Comparison of ENCODE assay signal across 8 cellular contexts in genomic region chr22:20268289-20268349, GRCh38. TPM values are rescaled to one million over a fixed set of nuclear protein-coding genes. Genes with fewer than 3 reads are reported as not detected.
DNase-seq lines count a peak whose midpoint lies in the region; ATAC-seq and TF ChIP-seq lines count a peak whose summit lies in the region.

Gene RTN4R (minus strand): TSS chr22:20268318. CDS start chr22:20268092, 226 bp downstream.

- H4K20me1 ChIP-seq in OCI-LY1 (ENCODE audit: insufficient read depth, low read length) (no peaks in the 10 kb centered on the region), osteoblast (ENCODE audit: insufficient read depth, low read length) (no peaks in the 10 kb centered on the region)

- H3K36me3 Mint-ChIP-seq in CD14-positive monocyte = no peaks in the 10 kb centered on the region

- no peak for ATAC-seq in HG02763 (IDR thresholded peaks at IDR 0.05; ENCODE audit: unreplicated experiment)

- no peak within 1 kb of the TSS for H3K4me3 ChIP-seq in OCI-LY1 (ENCODE audit: low read depth, low read length, poor library complexity, severe bottlenecking)
- H3K4me3 ChIP-seq in epithelial cell of esophagus (ENCODE audit: low read length) = peak within 1 kb of the TSS; percentile 38
- no peak within 1 kb of the TSS for H3K4me3 ChIP-seq in osteoblast (ENCODE audit: insufficient read depth, low read length)

- H3K9me3 ChIP-seq in OCI-LY1 (ENCODE audit: low read length) (no peaks in the 10 kb centered on the region), osteoblast (ENCODE audit: low read depth, low read length) (no peaks in the 10 kb centered on the region)

- no peak for TF ChIP-seq CTCF in CD14-positive monocyte (IDR thresholded peaks at IDR 0.05)
- no peak for TF ChIP-seq CTCF in OCI-LY1 (IDR thresholded peaks at IDR 0.05; ENCODE audit: low read length)
- no peak for TF ChIP-seq CTCF in epithelial cell of esophagus (IDR thresholded peaks at IDR 0.05; ENCODE audit: insufficient read depth, low read depth, low read length, missing control alignments)
- TF ChIP-seq CTCF in osteoblast (IDR thresholded peaks at IDR 0.05; ENCODE audit: extremely low read depth, low read depth, low read length) = no peak

- peak within 1 kb of the TSS; percentile 47; the same call in 1 of the 2 replicates for H3K4me2 ChIP-seq in OCI-LY1 (ENCODE audit: low read length)
- H3K4me2 ChIP-seq in osteoblast (ENCODE audit: insufficient read depth, low read length) = peak within 1 kb of the TSS; percentile 43

- H3K9me2 ChIP-seq in OCI-LY1 (ENCODE audit: low read depth, low read length) = no peaks in the 10 kb centered on the region

- H3K4me3 Mint-ChIP-seq in CD14-positive monocyte = peak within 1 kb of the TSS; percentile 39 to 53

- 0 out of 2 replicates have a peak, but pooled peaks cover 4% of the 10 kb centered on the region for H3K27me3 ChIP-seq in OCI-LY1 (ENCODE audit: insufficient read depth, low read length)
- H3K27me3 ChIP-seq in osteoblast (ENCODE audit: insufficient read depth, low read length) = peaks cover 6% of the 10 kb centered on the region

- no peak within 1 kb of the TSS for H3K27ac Mint-ChIP-seq in CD14-positive monocyte

- H3K27ac ChIP-seq in OCI-LY1 (ENCODE audit: low read depth, low read length, poor library complexity, severe bottlenecking) = no peak within 1 kb of the TSS
- no peak within 1 kb of the TSS for H3K27ac ChIP-seq in osteoblast (ENCODE audit: low read depth, low read length)

- H2AFZ ChIP-seq in OCI-LY1 (ENCODE audit: low read length) (no peak within 1 kb of the TSS), osteoblast (ENCODE audit: low read length) (no peak within 1 kb of the TSS)

- no peaks in the 10 kb centered on the region for H3K79me2 ChIP-seq in OCI-LY1 (ENCODE audit: insufficient read depth, low read length)
- H3K79me2 ChIP-seq in osteoblast (ENCODE audit: insufficient read depth, low read length) = no peaks in the 10 kb centered on the region

- intact Hi-C loops in CD14-positive monocyte (cut with micrococcal nuclease) = loop anchor here (5.0 kb wide), 1 partner anchor 111 kb away; no protein-coding TSS in a partner anchor

- DNase-seq in CD14-positive monocyte (ENCODE audit: low spot score) (no peak), epithelial cell of esophagus (ENCODE audit: low read depth) (no peak), osteoblast (ENCODE audit: insufficient read length, low spot score, missing footprints) (no peak), NCI-H1436 treated with DMSO at 0.1 percent for 48 hours (lab: John Stamatoyannopoulos, UW) (no peak), hippocampal formation (lab: John Stamatoyannopoulos, UW) (no peak)
- DNase-seq in activated CD8-positive, alpha-beta memory T cell treated with anti-CD3 and anti-CD28 coated beads for 24 hours = no peak

- H3F3A ChIP-seq in OCI-LY1 (ENCODE audit: insufficient read depth, low read length) = no peaks in the 10 kb centered on the region

- H3K4me1 ChIP-seq in OCI-LY1 (ENCODE audit: insufficient read depth, low read length, severe bottlenecking) (no peaks in the 10 kb centered on the region), osteoblast (ENCODE audit: insufficient read depth, low read length) (no peaks in the 10 kb centered on the region)

- peaks cover 5% of the 10 kb centered on the region for H3K4me1 Mint-ChIP-seq in CD14-positive monocyte

- peaks cover 5 to 23% (median 7%) of the 10 kb centered on the region in 3 donors for H3K27me3 Mint-ChIP-seq in CD14-positive monocyte (ENCODE audit: low read depth in 3 of 3)

- no peaks in the 10 kb centered on the region for H3K9me3 Mint-ChIP-seq in CD14-positive monocyte

- H3K36me3 ChIP-seq in OCI-LY1 (ENCODE audit: insufficient read depth, low read length) (no peaks in the 10 kb centered on the region), osteoblast (ENCODE audit: insufficient read depth, low read length) (no peaks in the 10 kb centered on the region)

- H3K9ac ChIP-seq in OCI-LY1 (ENCODE audit: low read length) = no peak within 1 kb of the TSS; the same call in 1 of the 2 replicates

RNA-seq across cellular contexts. Expression of gene RTN4R, which starts in this region (rescaled TPM):
- not detected for polyA plus RNA-seq in CD14-positive monocyte
- under 0.01 and 0.29 TPM in 2 replicates for total RNA-seq in osteoblast
